Comparison of ENCODE assay signal across 1 cellular context in the genomic region with DNA sequence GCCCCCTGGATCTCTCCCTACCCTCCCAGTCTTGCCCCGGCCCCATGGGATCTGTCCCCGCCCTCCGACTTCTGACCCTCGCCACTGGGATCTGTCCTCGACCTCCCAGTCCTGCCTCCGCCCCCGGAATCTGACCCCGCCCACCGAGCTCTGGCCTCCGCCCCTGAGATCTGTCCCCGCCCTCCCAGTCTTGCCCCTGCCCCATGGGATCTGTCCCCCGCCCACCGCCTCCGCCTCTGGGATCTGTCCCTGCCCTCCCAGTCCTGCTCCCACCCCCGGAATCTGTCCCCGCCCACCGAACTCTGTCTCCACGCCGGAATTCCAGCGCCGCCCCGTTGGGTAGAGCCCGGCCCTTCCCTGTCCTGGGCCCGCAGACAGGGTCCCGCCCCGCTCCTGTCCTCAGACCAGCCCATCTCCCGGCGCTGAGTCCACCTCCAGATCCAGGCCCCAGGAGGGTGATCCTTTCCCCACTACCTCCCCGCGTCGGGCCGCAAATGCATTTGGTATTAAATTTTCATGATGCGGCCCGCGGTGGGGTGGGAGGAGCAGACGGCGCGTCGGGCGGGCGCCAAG.
TF ChIP-seq lines count a peak whose summit lies in the region.

No MANE protein-coding gene starts in this region.

TF ChIP-seq in SK-N-SH, 30 proteins besides CTCF, POLR2A, EP300 and RAD21 (continued from another document):
- TF ChIP-seq GATA2 (CRISPR knock-in tag; IDR thresholded peaks at IDR 0.05) (no peak), ELF1 (IDR thresholded peaks at IDR 0.05) (no peak), CHD2 (IDR thresholded peaks at IDR 0.05; ENCODE audit: low read length, partially characterized antibody) (no peak), RFX5 (IDR thresholded peaks at IDR 0.05; ENCODE audit: low read length) (no peak), NFIC (IDR thresholded peaks at IDR 0.05; ENCODE audit: borderline replicate concordance) (no peak), YY1 (IDR thresholded peaks at IDR 0.05; ENCODE audit: low read depth) (no peak), IRF3 (IDR thresholded peaks at IDR 0.05; ENCODE audit: low read depth, low read length) (no peak), POLR2AphosphoS5 (IDR thresholded peaks at IDR 0.05; ENCODE audit: low read depth, low read length) (no peak)
- TF ChIP-seq, protein P1, sequence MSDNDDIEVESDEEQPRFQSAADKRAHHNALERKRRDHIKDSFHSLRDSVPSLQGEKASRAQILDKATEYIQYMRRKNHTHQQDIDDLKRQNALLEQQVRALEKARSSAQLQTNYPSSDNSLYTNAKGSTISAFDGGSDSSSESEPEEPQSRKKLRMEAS (IDR thresholded peaks at IDR 0.05; ENCODE audit: low read depth): no peak
TF ChIP-seq in SK-N-SH: peak in this region for 0.
